Comparison of ENCODE assay signal across 1 cellular context in the genomic region with DNA sequence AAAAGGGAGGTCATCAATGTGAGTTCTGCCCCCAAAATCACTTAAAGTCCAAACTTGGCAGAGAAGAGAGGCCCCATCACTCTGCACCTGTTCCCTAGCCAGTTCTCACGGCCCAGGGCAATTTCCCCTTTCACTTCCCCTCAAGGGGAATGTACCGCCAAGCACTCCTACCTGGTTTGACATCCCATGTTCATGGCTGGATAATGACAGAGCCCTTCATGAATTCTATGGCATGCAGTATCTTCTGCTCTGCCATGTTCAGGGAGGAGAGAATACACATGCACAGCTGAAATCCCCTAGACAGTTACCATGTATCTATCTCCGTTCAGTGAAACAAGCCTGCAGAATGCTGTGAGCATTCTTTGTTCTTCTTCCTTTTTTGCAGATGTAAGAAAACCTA.
A peak's percentile ranks its signal among the peaks of the same experiment; 100 is the strongest.
TF ChIP-seq lines count a peak whose summit lies in the region.

No MANE protein-coding gene starts in this region.

TF ChIP-seq in GM12878, 131 proteins besides CTCF, POLR2A, EP300 and RAD21 (continued from another document):
- peak; percentile 56 for TF ChIP-seq RELB (IDR thresholded peaks at IDR 0.05; ENCODE audit: low read depth)
- TF ChIP-seq SMARCA5 (IDR thresholded peaks at IDR 0.05), result no peak
- TF ChIP-seq, protein P1, sequence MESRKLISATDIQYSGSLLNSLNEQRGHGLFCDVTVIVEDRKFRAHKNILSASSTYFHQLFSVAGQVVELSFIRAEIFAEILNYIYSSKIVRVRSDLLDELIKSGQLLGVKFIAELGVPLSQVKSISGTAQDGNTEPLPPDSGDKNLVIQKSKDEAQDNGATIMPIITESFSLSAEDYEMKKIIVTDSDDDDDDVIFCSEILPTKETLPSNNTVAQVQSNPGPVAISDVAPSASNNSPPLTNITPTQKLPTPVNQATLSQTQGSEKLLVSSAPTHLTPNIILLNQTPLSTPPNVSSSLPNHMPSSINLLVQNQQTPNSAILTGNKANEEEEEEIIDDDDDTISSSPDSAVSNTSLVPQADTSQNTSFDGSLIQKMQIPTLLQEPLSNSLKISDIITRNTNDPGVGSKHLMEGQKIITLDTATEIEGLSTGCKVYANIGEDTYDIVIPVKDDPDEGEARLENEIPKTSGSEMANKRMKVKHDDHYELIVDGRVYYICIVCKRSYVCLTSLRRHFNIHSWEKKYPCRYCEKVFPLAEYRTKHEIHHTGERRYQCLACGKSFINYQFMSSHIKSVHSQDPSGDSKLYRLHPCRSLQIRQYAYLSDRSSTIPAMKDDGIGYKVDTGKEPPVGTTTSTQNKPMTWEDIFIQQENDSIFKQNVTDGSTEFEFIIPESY (IDR thresholded peaks at IDR 0.05), result no peak
- no peak for TF ChIP-seq SUPT20H (IDR thresholded peaks at IDR 0.05; ENCODE audit: borderline replicate concordance, control insufficient read depth, low read depth, low read length)
- TF ChIP-seq NBN (IDR thresholded peaks at IDR 0.05), result peak; percentile 44; the same call in 1 of the 2 replicates
- peak; percentile 84 for TF ChIP-seq IRF4 (IDR thresholded peaks at IDR 0.05; ENCODE audit: low read depth, low read length)
- TF ChIP-seq, protein P2, sequence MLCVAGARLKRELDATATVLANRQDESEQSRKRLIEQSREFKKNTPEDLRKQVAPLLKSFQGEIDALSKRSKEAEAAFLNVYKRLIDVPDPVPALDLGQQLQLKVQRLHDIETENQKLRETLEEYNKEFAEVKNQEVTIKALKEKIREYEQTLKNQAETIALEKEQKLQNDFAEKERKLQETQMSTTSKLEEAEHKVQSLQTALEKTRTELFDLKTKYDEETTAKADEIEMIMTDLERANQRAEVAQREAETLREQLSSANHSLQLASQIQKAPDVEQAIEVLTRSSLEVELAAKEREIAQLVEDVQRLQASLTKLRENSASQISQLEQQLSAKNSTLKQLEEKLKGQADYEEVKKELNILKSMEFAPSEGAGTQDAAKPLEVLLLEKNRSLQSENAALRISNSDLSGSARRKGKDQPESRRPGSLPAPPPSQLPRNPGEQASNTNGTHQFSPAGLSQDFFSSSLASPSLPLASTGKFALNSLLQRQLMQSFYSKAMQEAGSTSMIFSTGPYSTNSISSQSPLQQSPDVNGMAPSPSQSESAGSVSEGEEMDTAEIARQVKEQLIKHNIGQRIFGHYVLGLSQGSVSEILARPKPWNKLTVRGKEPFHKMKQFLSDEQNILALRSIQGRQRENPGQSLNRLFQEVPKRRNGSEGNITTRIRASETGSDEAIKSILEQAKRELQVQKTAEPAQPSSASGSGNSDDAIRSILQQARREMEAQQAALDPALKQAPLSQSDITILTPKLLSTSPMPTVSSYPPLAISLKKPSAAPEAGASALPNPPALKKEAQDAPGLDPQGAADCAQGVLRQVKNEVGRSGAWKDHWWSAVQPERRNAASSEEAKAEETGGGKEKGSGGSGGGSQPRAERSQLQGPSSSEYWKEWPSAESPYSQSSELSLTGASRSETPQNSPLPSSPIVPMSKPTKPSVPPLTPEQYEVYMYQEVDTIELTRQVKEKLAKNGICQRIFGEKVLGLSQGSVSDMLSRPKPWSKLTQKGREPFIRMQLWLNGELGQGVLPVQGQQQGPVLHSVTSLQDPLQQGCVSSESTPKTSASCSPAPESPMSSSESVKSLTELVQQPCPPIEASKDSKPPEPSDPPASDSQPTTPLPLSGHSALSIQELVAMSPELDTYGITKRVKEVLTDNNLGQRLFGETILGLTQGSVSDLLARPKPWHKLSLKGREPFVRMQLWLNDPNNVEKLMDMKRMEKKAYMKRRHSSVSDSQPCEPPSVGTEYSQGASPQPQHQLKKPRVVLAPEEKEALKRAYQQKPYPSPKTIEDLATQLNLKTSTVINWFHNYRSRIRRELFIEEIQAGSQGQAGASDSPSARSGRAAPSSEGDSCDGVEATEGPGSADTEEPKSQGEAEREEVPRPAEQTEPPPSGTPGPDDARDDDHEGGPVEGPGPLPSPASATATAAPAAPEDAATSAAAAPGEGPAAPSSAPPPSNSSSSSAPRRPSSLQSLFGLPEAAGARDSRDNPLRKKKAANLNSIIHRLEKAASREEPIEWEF (IDR thresholded peaks at IDR 0.05; ENCODE audit: insufficient replicate concordance, low read depth, low read length), result peak; percentile 74
- peak; percentile 24 for TF ChIP-seq KLF5 (IDR thresholded peaks at IDR 0.05; ENCODE audit: partially characterized antibody)
- TF ChIP-seq BRCA1 (IDR thresholded peaks at IDR 0.05; ENCODE audit: low read depth, low read length), result no peak
- no peak for TF ChIP-seq YBX1 (IDR thresholded peaks at IDR 0.05)
- 0 out of 4 replicates have a peak, but pooled peaks of 1 of the 2 experiments have one; percentile 45 for TF ChIP-seq SRF (IDR thresholded peaks at IDR 0.05; ENCODE audit: low read depth in 2 of 2, low read length in 2 of 2)
- TF ChIP-seq IKZF2 (IDR thresholded peaks at IDR 0.05), result peak; percentile 86 to 89
- peak; percentile 63 for TF ChIP-seq MEF2A (IDR thresholded peaks at IDR 0.05; ENCODE audit: insufficient read depth, low read depth, low read length)
- TF ChIP-seq POLR2AphosphoS5 (IDR thresholded peaks at IDR 0.05; ENCODE audit: low read length), result peak; percentile 69
- TF ChIP-seq PAX5 (IDR thresholded peaks at IDR 0.05; ENCODE audit: borderline replicate concordance, low read depth, low read length), result peak; percentile 59; the same call in 1 of the 2 replicates
- TF ChIP-seq, protein P3, sequence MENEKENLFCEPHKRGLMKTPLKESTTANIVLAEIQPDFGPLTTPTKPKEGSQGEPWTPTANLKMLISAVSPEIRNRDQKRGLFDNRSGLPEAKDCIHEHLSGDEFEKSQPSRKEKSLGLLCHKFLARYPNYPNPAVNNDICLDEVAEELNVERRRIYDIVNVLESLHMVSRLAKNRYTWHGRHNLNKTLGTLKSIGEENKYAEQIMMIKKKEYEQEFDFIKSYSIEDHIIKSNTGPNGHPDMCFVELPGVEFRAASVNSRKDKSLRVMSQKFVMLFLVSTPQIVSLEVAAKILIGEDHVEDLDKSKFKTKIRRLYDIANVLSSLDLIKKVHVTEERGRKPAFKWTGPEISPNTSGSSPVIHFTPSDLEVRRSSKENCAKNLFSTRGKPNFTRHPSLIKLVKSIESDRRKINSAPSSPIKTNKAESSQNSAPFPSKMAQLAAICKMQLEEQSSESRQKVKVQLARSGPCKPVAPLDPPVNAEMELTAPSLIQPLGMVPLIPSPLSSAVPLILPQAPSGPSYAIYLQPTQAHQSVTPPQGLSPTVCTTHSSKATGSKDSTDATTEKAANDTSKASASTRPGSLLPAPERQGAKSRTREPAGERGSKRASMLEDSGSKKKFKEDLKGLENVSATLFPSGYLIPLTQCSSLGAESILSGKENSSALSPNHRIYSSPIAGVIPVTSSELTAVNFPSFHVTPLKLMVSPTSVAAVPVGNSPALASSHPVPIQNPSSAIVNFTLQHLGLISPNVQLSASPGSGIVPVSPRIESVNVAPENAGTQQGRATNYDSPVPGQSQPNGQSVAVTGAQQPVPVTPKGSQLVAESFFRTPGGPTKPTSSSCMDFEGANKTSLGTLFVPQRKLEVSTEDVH (IDR thresholded peaks at IDR 0.05; ENCODE audit: low read depth, partially characterized antibody), result peak; percentile 39
- no peak for TF ChIP-seq RB1 (IDR thresholded peaks at IDR 0.05; ENCODE audit: borderline replicate concordance)
- TF ChIP-seq SPI1 (IDR thresholded peaks at IDR 0.05; ENCODE audit: borderline replicate concordance, insufficient read depth, low read depth, low read length), result peak; percentile 93
